ENCODE assay signal across 19 cellular contexts in the genomic region with DNA sequence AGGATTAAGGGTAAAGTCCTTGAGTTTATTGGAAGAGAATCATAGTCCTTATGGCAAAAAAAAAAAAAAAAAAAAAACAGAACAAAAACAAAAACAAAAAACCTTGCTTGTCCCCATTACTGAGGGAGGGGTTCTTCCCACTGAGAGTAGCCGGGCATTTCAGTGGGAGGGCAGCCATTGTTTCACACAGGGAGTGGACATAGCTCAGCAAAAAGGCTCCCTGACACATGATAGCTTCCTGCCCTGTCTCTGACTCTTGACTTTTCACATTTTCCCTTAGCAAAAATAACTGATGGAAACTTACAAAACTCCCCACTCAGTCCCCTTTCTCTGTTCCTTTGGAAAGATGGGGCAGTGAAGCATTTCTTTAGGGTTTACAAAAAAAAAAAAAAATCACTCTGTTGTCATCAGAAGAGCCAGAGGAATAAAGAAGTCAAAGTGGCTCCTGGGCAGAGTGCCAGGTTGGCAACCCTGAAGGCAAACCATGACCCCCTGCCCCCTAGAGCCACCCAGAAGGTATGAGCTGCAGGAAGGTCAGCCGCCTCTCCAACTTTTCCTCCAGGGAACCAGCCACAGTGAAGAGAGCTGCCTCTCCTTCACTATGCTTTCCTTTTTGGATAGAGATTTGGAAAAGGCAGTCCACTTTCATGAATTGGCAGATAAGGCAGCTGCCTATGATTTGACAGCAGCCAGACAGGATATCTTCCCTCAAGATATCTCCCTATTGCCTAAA.
DNase-seq lines count a peak whose midpoint lies in the region; ATAC-seq and TF ChIP-seq lines count a peak whose summit lies in the region.
"Had no signal": no experiment of that assay in that cellular context is flagged by ENCODE, and none has a peak within 500 bp of the region (broad histone marks: within the 10 kb centered on the region; RNA-seq: fewer than 3 reads in every experiment).

No MANE protein-coding gene starts in this region.

- ATAC-seq in Right ventricle myocardium superior (ENCODE audit: poor library complexity) (peak; percentile 31), heart left ventricle (peak in 3 of 4 donors; percentile 31 to 63 (median 49)), GM21381 (IDR thresholded peaks at IDR 0.05; ENCODE audit: unreplicated experiment) (no peak)

- DNase-seq in Right ventricle myocardium superior: peak; percentile 48
- no peak for DNase-seq in cardiac septum (ENCODE audit: low spot score)
- peak; percentile 52 for DNase-seq in NCI-H510A treated with DMSO at 0.1 percent for 48 hours (lab: John Stamatoyannopoulos, UW)
- DNase-seq in heart left ventricle: peak in 1 of 5 donors; percentile 10
- peak; percentile 50 to 54 for DNase-seq in thyroid gland
- DNase-seq in HuH-7.5 (ENCODE audit: low spot score): no peak
- no peak for DNase-seq in NCI-H526 (lab: John Stamatoyannopoulos, UW)
- DNase-seq: activated CD4-positive, alpha-beta T cell treated with anti-CD3 and anti-CD28 coated beads for 4 hours; activated naive CD4-positive, alpha-beta T cell; activated T-cell treated with anti-CD3 and anti-CD28 coated beads, Interleukin-2, amount 50 U/mL, for 48 hours; amniotic stem cell; endodermal cell; KBM-7; NCI-H187; NK-92 treated with Interleukin-12 subunit alpha and Interleukin-12 subunit beta, amount 100 ng/mL, for 24 hours; SIG-M5 had no signal

- H3K9me3 ChIP-seq in heart left ventricle (no peaks in the 10 kb centered on the region), thyroid gland (no peaks in the 10 kb centered on the region)

- TF ChIP-seq POLR2A in heart left ventricle (IDR thresholded peaks at IDR 0.05) (no peak), thyroid gland (IDR thresholded peaks at IDR 0.05) (no peak)

- intact Hi-C loops in Right ventricle myocardium superior (cut with DNase I) (no loop called here), cardiac septum (cut with DNase I) (loop anchor here (10.0 kb wide), 1 partner anchor 410 kb away; no protein-coding TSS in a partner anchor), heart left ventricle (cut with DNase I) (loop anchor here in 6 of 10 donors (5.0 to 10.0 kb wide), 6 partner anchors 110 to 633 kb away; no protein-coding TSS in a partner anchor), thyroid gland (cut with DNase I) (loop anchor here (10.0 kb wide), 1 partner anchor 110 kb away; no protein-coding TSS in a partner anchor)

- WGBS in heart left ventricle, 4 donors: 37 to 66% (median 54%) methylated on average over 2 of the region's 2 CpGs
- 44 to 57% methylated on average over 2 of the region's 2 CpGs for WGBS in thyroid gland, 2 donors

- no peak for TF ChIP-seq CTCF in heart left ventricle (IDR thresholded peaks at IDR 0.05)
- TF ChIP-seq CTCF in thyroid gland (IDR thresholded peaks at IDR 0.05): no peak

- no peak overlapping the region for H3K27ac ChIP-seq in heart left ventricle
- no peak overlapping the region for H3K27ac ChIP-seq in thyroid gland
- H3K27ac ChIP-seq: C4-2B, coronary artery had no signal

- H3K4me1 ChIP-seq in heart left ventricle (peaks cover 0 to 17% (median 10%) of the 10 kb centered on the region in 12 donors), thyroid gland (peaks cover 9 to 11% of the 10 kb centered on the region in 2 donors)

- H3K27me3 ChIP-seq in heart left ventricle (no peaks in the 10 kb centered on the region), thyroid gland (no peaks in the 10 kb centered on the region)

- H3K4me3 ChIP-seq in heart left ventricle (no peak overlapping the region), thyroid gland (replicated peaks in 1 of 3) (no peak overlapping the region)
- H3K4me3 ChIP-seq: coronary artery had no signal

- H3K36me3 ChIP-seq in heart left ventricle (no peaks in the 10 kb centered on the region), thyroid gland (no peaks in the 10 kb centered on the region)

Comparison
In these comparisons a context has a peak if more than half of its experiments do, and no peak if none do; other contexts are left out.
1. DNase-seq: peak in Right ventricle myocardium superior (single experiment), NCI-H510A treated with DMSO at 0.1 percent for 48 hours (single experiment) and thyroid gland (2 of 2); none in cardiac septum (single experiment), HuH-7.5 (single experiment) and NCI-H526 (0 of 2).